Comparison of ENCODE assay signal across 26 cellular contexts in genomic region chr4:48333587-48333986, GRCh38. TPM values are rescaled to one million over a fixed set of nuclear protein-coding genes. Genes with fewer than 3 reads are reported as not detected.
DNase-seq lines count a peak whose midpoint lies in the region; ATAC-seq and TF ChIP-seq lines count a peak whose summit lies in the region.
"Had no signal": no experiment of that assay in that cellular context is flagged by ENCODE, and none has a peak within 500 bp of the region (broad histone marks: within the 10 kb centered on the region; RNA-seq: fewer than 3 reads in every experiment).

No MANE protein-coding gene starts in this region.

- no peak overlapping the region for H3K27ac ChIP-seq in PC-3 (ENCODE audit: low read length)
- H3K27ac ChIP-seq in foreskin keratinocyte = no peak overlapping the region
- H3K27ac ChIP-seq: neutrophil, sigmoid colon, transverse colon had no signal

- POLR2A ChIA-PET in PC-3 (lab: Charles Lee; ENCODE audit: unreplicated experiment) = no interaction called here

- no peak overlapping the region for H2AFZ ChIP-seq in PC-3 (ENCODE audit: low read length)

- H3K27me3 ChIP-seq in PC-3 (ENCODE audit: low read length) (no peaks in the 10 kb centered on the region), foreskin keratinocyte (no peaks in the 10 kb centered on the region)
- H3K27me3 ChIP-seq: neutrophil, sigmoid colon, transverse colon had no signal

- intact Hi-C loops in PC-3 (cut with micrococcal nuclease) = no loop called here
- intact Hi-C loops in sciatic nerve (cut with DNase I) = no loop called here

- BruUV-seq in PC-3 (replicated peaks; lab: Mats Ljungman, UMichigan) = no TSS peak

- no peaks in the 10 kb centered on the region for H3F3A ChIP-seq in PC-3 (ENCODE audit: low read length, unreplicated experiment)

- H3K9me2 ChIP-seq in PC-3 (replicated peaks; ENCODE audit: low read length) = no peaks in the 10 kb centered on the region

- H3K79me2 ChIP-seq in PC-3 (ENCODE audit: low read length) = no peaks in the 10 kb centered on the region

- no peaks in the 10 kb centered on the region for H3K9me3 ChIP-seq in PC-3 (ENCODE audit: low read length)
- H3K9me3 ChIP-seq: Caco-2, neutrophil, sigmoid colon, transverse colon had no signal

- H3K9ac ChIP-seq in PC-3 (ENCODE audit: low read length) = no peak overlapping the region

- no peaks in the 10 kb centered on the region for H4K20me1 ChIP-seq in PC-3 (ENCODE audit: low read length)

- no peak for TF ChIP-seq CTCF in PC-3 (conservative IDR thresholded peaks at IDR 0.05; ENCODE audit: low read depth, low read length)
- no peak for TF ChIP-seq CTCF in foreskin keratinocyte (conservative IDR thresholded peaks at IDR 0.05)

- H3K4me2 ChIP-seq in PC-3 (ENCODE audit: low read length) = no peak overlapping the region

- H3K4me3 ChIP-seq in PC-3 (ENCODE audit: low read length) = no peak overlapping the region
- H3K4me3 ChIP-seq: sigmoid colon, transverse colon had no signal

- H3K4me1 ChIP-seq in PC-3 (ENCODE audit: insufficient read depth, low read length) (peaks cover 70% of the 10 kb centered on the region), foreskin keratinocyte (peaks cover 57% of the 10 kb centered on the region)

- peak; percentile 80 for DNase-seq in ELR (ENCODE audit: low read depth)
- DNase-seq in PC-3 = peak; percentile 47
- peak; percentile 58 to 76 for DNase-seq in foreskin keratinocyte
- no peak for DNase-seq in dermis blood vessel endothelial cell
- DNase-seq in NCI-H526 (lab: John Stamatoyannopoulos, UW) = no peak
- DNase-seq in left lobe of liver (ENCODE audit: low spot score) = no peak
- no peak for DNase-seq in sciatic nerve (ENCODE audit: low spot score)
- DNase-seq: activated CD4-positive, alpha-beta memory T cell treated with anti-CD3 and anti-CD28 coated beads for 36 hours; activated CD4-positive, alpha-beta T cell treated with anti-CD3 and anti-CD28 coated beads for 1 hour; activated CD8-positive, alpha-beta memory T cell treated with anti-CD3 and anti-CD28 coated beads, Interleukin-2, amount 50 U/mL, for 4 hours; activated naive CD4-positive, alpha-beta T cell treated with anti-CD3 and anti-CD28 coated beads for 36 hours; Caco-2; cerebellar nuclear complex; DND-41; KG1; naive thymus-derived CD4-positive, alpha-beta T cell; NCI-H2029; NCI-H524 treated with DMSO at 0.1 percent for 48 hours; NK-92 treated with Interleukin-12 subunit alpha and Interleukin-12 subunit beta, amount 100 ng/mL, for 24 hours; Right ventricle myocardium superior; sigmoid colon; T-helper 17 cell; transverse colon had no signal

- H3K36me3 ChIP-seq in PC-3 (ENCODE audit: low read depth, low read length) = no peaks in the 10 kb centered on the region
- H3K36me3 ChIP-seq: neutrophil, sigmoid colon, transverse colon had no signal

- CTCF ChIA-PET in PC-3 (lab: Charles Lee) = no interaction called here

- ATAC-seq in PC-3 (no peak), foreskin keratinocyte (no peak), left lobe of liver (no peak), sciatic nerve (no peak)
- ATAC-seq: naive thymus-derived CD4-positive, alpha-beta T cell; SK-N-SH treated with all-trans-retinoic acid at 6 μM for 48 hours; stimulated activated effector memory CD8-positive, alpha-beta T cell treated with anti-CD3 and anti-CD28 coated beads, Interleukin-12 subunit alpha, Interleukin-12 subunit beta, amount 100 ng/mL, for 72 hours; T-helper 17 cell had no signal

RNA-seq across cellular contexts. Expression of gene SLAIN2, which starts 7.7 kb away (rescaled TPM):
- total RNA-seq in PC-3 (2014; rRNA removed) (12.5 and 17.6 TPM in 2 replicates), foreskin keratinocyte (65.0 and 68.2 TPM in 2 replicates), dermis blood vessel endothelial cell (19.9 and 22.7 TPM in 2 replicates), left lobe of liver (32.2 TPM), sciatic nerve (103 TPM)
- polyA plus RNA-seq in foreskin keratinocyte = 17.5 and 25.7 TPM in 2 replicates

Comparison
In these comparisons a context has a peak if more than half of its experiments do, and no peak if none do; other contexts are left out.
1. DNase-seq: peak in ELR (single experiment), PC-3 (single experiment) and foreskin keratinocyte (2 of 2); none in dermis blood vessel endothelial cell (single experiment), NCI-H526 (0 of 2), left lobe of liver (single experiment) and sciatic nerve (single experiment).